1 cellular context compared by ENCODE assay signal in the genomic region with DNA sequence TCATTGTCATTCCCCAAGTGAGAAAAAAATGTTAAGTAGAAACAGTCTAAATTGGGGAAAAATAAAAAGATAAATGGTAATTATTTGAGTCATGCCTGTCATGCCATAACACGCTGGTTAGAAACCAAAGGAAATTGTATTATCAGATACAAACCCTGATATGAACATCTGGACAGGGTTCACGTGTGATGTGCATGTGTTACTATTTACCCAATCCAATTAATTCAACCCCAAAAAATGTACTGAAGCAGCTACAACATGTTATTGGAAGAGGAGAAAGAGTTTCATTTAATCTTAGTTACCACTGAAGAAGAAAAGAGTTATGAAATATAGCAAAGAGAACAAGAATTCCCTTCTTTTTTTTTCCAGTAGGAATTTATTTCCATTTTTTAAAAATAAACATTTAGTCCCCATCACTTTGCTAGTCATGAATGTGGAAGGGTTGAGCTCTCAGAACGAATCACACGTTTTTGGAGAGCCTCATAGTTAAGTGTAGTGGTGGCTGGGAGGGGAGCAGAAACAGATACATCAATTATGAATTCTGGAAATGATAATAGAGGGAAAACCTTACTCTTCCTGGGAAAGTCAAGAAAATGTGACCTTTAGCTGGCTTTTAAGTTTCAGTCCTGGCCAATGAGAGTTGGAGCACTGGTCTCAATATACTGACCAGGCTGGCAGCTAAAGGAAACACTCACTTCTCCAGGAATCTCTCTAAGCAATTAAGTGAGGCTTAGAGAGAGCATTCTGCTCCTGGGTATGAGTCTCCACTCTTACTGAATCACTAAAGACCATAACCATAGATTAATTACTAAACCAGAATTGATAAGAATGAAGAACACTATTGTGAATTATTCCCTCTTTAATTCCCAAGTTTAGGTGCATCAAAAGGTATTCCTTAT.
TF ChIP-seq lines count a peak whose summit lies in the region.

No MANE protein-coding gene starts in this region.

TF ChIP-seq in endothelial cell of umbilical vein, 7 proteins besides CTCF, POLR2A, EP300 and RAD21 (continued from another document):
- TF ChIP-seq MYC (IDR thresholded peaks at IDR 0.05; ENCODE audit: low read depth, low read length) (no peak), FOS (IDR thresholded peaks at IDR 0.05; ENCODE audit: borderline replicate concordance, insufficient read depth, low read length) (no peak), POLR2AphosphoS5 (IDR thresholded peaks at IDR 0.05; ENCODE audit: insufficient read depth, low read depth, low read length) (no peak), MAX (IDR thresholded peaks at IDR 0.05; ENCODE audit: insufficient read depth, insufficient read length) (no peak), EZH2 (IDR thresholded peaks at IDR 0.05; ENCODE audit: borderline replicate concordance, low read depth, low read length, severe bottlenecking) (no peak)
TF ChIP-seq in endothelial cell of umbilical vein: peak in this region for 0.
